Comparison of ENCODE assay signal across 35 cellular contexts in the genomic region with DNA sequence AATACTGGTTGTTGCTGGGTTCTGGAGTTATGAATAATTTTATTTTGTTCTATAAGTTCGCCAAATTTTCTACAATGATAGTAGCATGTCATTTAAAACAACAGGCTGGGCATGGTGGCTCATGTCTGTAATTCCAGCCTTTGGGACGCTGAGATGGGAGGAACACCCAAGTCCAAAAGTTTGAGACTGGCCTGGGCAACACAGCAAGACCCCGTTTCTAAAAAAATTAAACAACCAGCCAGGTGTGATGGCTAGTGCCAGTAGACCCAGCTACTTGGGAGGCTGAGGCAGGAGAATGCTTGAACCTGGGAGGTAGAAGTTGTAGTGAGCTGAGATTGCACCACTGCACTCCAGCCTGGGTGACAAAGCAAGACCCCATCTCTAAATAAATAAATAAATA.
"Had no signal": no experiment of that assay in that cellular context is flagged by ENCODE, and none has a peak within 500 bp of the region (broad histone marks: within the 10 kb centered on the region; RNA-seq: fewer than 3 reads in every experiment).

No MANE protein-coding gene starts in this region.

- DNase-seq: Karpas-422, Kasumi-1, MG63, MM.1S, MV-4-11, NCI-H1048, NCI-H1092, NCI-H1092 treated with DMSO at 0.1 percent for 48 hours, NCI-H1105, NCI-H1105 treated with DMSO at 0.1 percent for 48 hours, NCI-H1417, NCI-H1417 treated with DMSO at 0.1 percent for 48 hours, NCI-H1436, NCI-H1436 treated with DMSO at 0.1 percent for 48 hours, NCI-H146, NCI-H1694, NCI-H1694 treated with DMSO at 0.1 percent for 48 hours, NCI-H187, NCI-H187 treated with DMSO at 0.1 percent for 48 hours, NCI-H1930, NCI-H2029, NCI-H2029 treated with DMSO at 0.1 percent for 48 hours, NCI-H2081, NCI-H2081 treated with DMSO at 0.1 percent for 48 hours, NCI-H2107, NCI-H2171, NCI-H2171 treated with DMSO at 0.1 percent for 48 hours, NCI-H2227 treated with DMSO at 0.1 percent for 48 hours, NCI-H226, NCI-H345, NCI-H446, NCI-H446 treated with DMSO at 0.1 percent for 48 hours, NCI-H510A, NCI-H510A treated with DMSO at 0.1 percent for 48 hours, NCI-H524 had no signal

- H3K36me3 ChIP-seq: MG63 had no signal

- H3K27me3 ChIP-seq: MG63 had no signal

- H3K4me3 ChIP-seq: MG63 had no signal

- H3K9me3 ChIP-seq: MG63 had no signal
